In the genomic region with DNA sequence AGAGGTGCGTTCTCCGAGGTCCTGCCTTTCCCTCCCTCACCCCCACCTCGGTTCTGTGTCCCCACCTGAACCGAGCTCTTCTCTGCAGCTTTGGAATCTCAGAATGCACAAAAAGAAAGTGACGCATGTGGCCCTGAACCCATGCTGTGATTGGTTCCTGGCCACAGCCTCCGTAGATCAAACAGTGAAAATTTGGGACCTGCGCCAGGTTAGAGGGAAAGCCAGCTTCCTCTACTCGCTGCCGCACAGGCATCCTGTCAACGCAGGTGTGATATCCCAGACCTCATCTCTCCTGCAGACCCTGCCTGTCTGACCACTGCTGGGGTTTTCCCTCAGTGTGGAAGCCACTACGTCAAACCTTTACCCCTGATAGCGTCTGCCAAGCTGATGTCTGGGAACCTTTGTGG, we compare ENCODE assay signal across 9 cellular contexts. TPM values are rescaled to one million over a fixed set of nuclear protein-coding genes. Genes with fewer than 3 reads are reported as not detected.
DNase-seq lines count a peak whose midpoint lies in the region; ATAC-seq and TF ChIP-seq lines count a peak whose summit lies in the region.
"Had no signal": no experiment of that assay in that cellular context is flagged by ENCODE, and none has a peak within 500 bp of the region (broad histone marks: within the 10 kb centered on the region; RNA-seq: fewer than 3 reads in every experiment).

No MANE protein-coding gene starts in this region.

- peak overlapping the region in 2 of 4 donors; percentile 3 to 12 for H3K4me3 ChIP-seq in sigmoid colon

- no peak for TF ChIP-seq POLR2A in sigmoid colon (IDR thresholded peaks at IDR 0.05)

- no peak for TF ChIP-seq EP300 in sigmoid colon (IDR thresholded peaks at IDR 0.05)

- ATAC-seq in HG02623 (IDR thresholded peaks at IDR 0.05; ENCODE audit: unreplicated experiment) (no peak), GM21786 (IDR thresholded peaks at IDR 0.05; ENCODE audit: unreplicated experiment) (no peak)

- TF ChIP-seq CTCF in sigmoid colon (IDR thresholded peaks at IDR 0.05): no peak

- peaks cover 0 to 17% (median 12%) of the 10 kb centered on the region in 4 donors for H3K4me1 ChIP-seq in sigmoid colon

- H3K27ac ChIP-seq in sigmoid colon: peak overlapping the region; percentile 18 to 67 (median 58)

- intact Hi-C loops in sigmoid colon (cut with DNase I): no loop called here

- H3K9me3 ChIP-seq in sigmoid colon: no peaks in the 10 kb centered on the region

- WGBS in sigmoid colon, 2 donors: 60 to 67% methylated on average over 12 of the region's 12 CpGs

- DNase-seq in HT-29 (ENCODE audit: low spot score): peak; percentile 68
- peak; percentile 73 for DNase-seq in activated CD4-positive, alpha-beta T cell treated with anti-CD3 and anti-CD28 coated beads, Interleukin-2, amount 50 U/mL, for 1 hour
- DNase-seq in effector CD4-positive, alpha-beta T cell: peak; percentile 54
- DNase-seq in sigmoid colon: peak; percentile 85
- DNase-seq in DMS114 treated with DMSO at 0.1 percent for 48 hours (lab: John Stamatoyannopoulos, UW; ENCODE audit: unreplicated experiment): no peak
- no peak for DNase-seq in HCEC 1CT

- H3K27me3 ChIP-seq in sigmoid colon: no peaks in the 10 kb centered on the region

- peaks cover 10 to 48% (median 14%) of the 10 kb centered on the region in 4 donors for H3K36me3 ChIP-seq in sigmoid colon

RNA-seq across cellular contexts. Expression of gene ACP2, which starts 13.9 kb away (rescaled TPM):
- 42.9 and 48.5 TPM in 2 replicates for total RNA-seq in HT-29 (2014; rRNA removed; shearing (Covaris generic))
- 10 to 100 TPM; 30.7 to 54.0 (median 34.9) TPM for total RNA-seq in sigmoid colon
- polyA plus RNA-seq in sigmoid colon: 10 to 100 TPM; 15.6 to 50.9 (median 25.4) TPM

RNA-seq across cellular contexts. Expression of gene DDB2, which starts 19.9 kb away (rescaled TPM):
- total RNA-seq in HT-29 (2014; rRNA removed; shearing (Covaris generic)): 17.1 and 25.7 TPM in 2 replicates
- 10 to 100 TPM; 31.9 to 44.6 (median 32.3) TPM for total RNA-seq in sigmoid colon
- 10 to 100 TPM; 21.3 to 42.0 (median 21.6) TPM for polyA plus RNA-seq in sigmoid colon

RNA-seq across cellular contexts. Expression of gene NR1H3, which starts 23.1 kb away (rescaled TPM):
- total RNA-seq in HT-29 (2014; rRNA removed; shearing (Covaris generic)): 139 and 147 TPM in 2 replicates
- 10 to 100 TPM; 30.3 to 54.5 (median 40.2) TPM for total RNA-seq in sigmoid colon
- 10 to 100 TPM; 57.3 to 90.1 (median 61.5) TPM for polyA plus RNA-seq in sigmoid colon

RNA-seq across cellular contexts. Expression of gene MADD, which starts 35.3 kb away (rescaled TPM):
- total RNA-seq in HT-29 (2014; rRNA removed; shearing (Covaris generic)): 44.0 and 46.2 TPM in 2 replicates
- total RNA-seq in sigmoid colon: 10 to 100 TPM; 25.8 to 55.7 (median 33.6) TPM
- 10 to 100 TPM; 18.6 to 32.5 (median 19.2) TPM for polyA plus RNA-seq in sigmoid colon

RNA-seq across cellular contexts. Expression of gene PACSIN3, which starts 48.4 kb away (rescaled TPM):
- 2.6 and 3.7 TPM in 2 replicates for total RNA-seq in HT-29 (2014; rRNA removed; shearing (Covaris generic))
- 10 to 100 TPM; 56.0 to 78.3 (median 73.5) TPM for total RNA-seq in sigmoid colon
- 1 to 10 TPM; 1.2 to 7.0 (median 4.8) TPM for polyA plus RNA-seq in sigmoid colon
- total RNA-seq: mononuclear cell had no signal

Comparison
In these comparisons a context has a peak if more than half of its experiments do, and no peak if none do; other contexts are left out.
1. DNase-seq: peak in HT-29 (single experiment), activated CD4-positive, alpha-beta T cell treated with anti-CD3 and anti-CD28 coated beads, Interleukin-2, amount 50 U/mL, for 1 hour (single experiment), effector CD4-positive, alpha-beta T cell (single experiment) and sigmoid colon (single experiment); none in DMS114 treated with DMSO at 0.1 percent for 48 hours (single experiment) and HCEC 1CT (single experiment).